In the genomic region with DNA sequence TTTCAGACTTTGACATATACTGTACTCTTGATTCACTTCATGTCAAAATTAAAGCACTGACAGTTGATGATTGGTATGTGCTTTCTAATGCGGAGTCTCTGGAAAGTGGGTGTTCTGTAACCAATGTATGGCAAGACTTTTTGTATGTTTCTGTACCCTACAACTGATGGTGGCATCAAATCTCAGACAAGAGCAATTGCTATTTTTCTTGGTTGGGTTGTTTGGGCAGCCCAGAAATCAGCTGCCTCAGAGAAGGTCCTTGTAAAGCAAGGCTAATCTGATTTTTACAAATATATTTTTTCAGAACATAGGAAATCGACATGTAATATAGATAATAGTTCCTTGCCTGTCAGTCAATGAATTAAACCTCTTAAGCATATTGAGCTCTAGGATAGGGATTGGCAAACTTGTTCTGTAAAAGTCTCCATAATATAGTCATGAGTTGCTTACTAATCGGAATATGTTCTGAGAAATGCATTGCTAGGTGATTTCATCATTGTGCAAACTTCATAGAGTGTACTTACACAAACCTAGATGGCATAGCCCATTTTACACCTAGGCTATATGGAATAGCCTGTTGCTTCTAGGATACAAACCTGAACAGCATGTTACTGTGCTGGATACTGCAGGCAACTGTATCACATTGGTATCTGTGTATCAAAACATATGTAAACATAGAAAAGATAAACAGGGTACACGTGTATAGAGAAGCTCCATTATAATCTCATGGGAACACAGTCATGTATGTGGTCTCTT, we compare ENCODE assay signal across 19 cellular contexts. TPM values are rescaled to one million over a fixed set of nuclear protein-coding genes. Genes with fewer than 3 reads are reported as not detected.
DNase-seq lines count a peak whose midpoint lies in the region; ATAC-seq, FAIRE-seq and TF ChIP-seq lines count a peak whose summit lies in the region.
"Had no signal": no experiment of that assay in that cellular context is flagged by ENCODE, and none has a peak within 500 bp of the region (broad histone marks: within the 10 kb centered on the region; RNA-seq: fewer than 3 reads in every experiment).

No MANE protein-coding gene starts in this region.

- H3K27me3 ChIP-seq in K562 (ENCODE audit: control insufficient read depth in 2 of 2, insufficient read depth in 2 of 2, low read length in 2 of 2), result no peaks in the 10 kb centered on the region
- no peaks in the 10 kb centered on the region for H3K27me3 ChIP-seq in naive thymus-derived CD4-positive, alpha-beta T cell (ENCODE audit: control insufficient read depth in 2 of 2, insufficient read depth in 2 of 2, low read length in 2 of 2)
- H3K27me3 ChIP-seq: BLaER1 treated with 17β-estradiol and CSF1 and Interleukin-3, amounts not matched to agents 10 nM and 100 nM had no signal

- H3K4me2 ChIP-seq in K562 (ENCODE audit: insufficient read depth, low read length), result no peak overlapping the region
- H3K4me2 ChIP-seq: BLaER1 treated with 17β-estradiol and CSF1 and Interleukin-3, amounts not matched to agents 10 nM and 100 nM had no signal

- no peak for DNase-seq in GM12892 (ENCODE audit: insufficient read length)
- peak; percentile 82 for DNase-seq in OCI-M1 (lab: John Stamatoyannopoulos, UW)
- DNase-seq in K562 (ENCODE audit: extremely low read depth in 1 of 4, low spot score in 3 of 4), result no peak
- DNase-seq in naive thymus-derived CD4-positive, alpha-beta T cell, result no peak
- DNase-seq in foreskin melanocyte, result no peak
- no peak for DNase-seq in cerebellar nuclear complex (lab: John Stamatoyannopoulos, UW)
- no peak for DNase-seq in SKM-1 treated with dmso at 0.1 percent for 144 hours (lab: John Stamatoyannopoulos, UW; ENCODE audit: unreplicated experiment)
- DNase-seq: ACHN; CD4-positive, CD25-positive, alpha-beta regulatory T cell; DMS 273 treated with DMSO at 0.1 percent for 48 hours; HCEC 1CT; HFFc6 had no signal

- H3K9ac ChIP-seq in K562 (ENCODE audit: insufficient read depth in 1 of 2, low read depth in 2 of 2, low read length in 2 of 2), result no peak overlapping the region
- H3K9ac ChIP-seq: BLaER1 treated with 17β-estradiol and CSF1 and Interleukin-3, amounts not matched to agents 10 nM and 100 nM had no signal

- WGBS in K562 (ENCODE audit: insufficient coverage, low coverage, missing lambda C conversion rate), result 29% methylated on average over 4 of the region's 4 CpGs

- POLR2A ChIA-PET in K562 (lab: Yijun Ruan, JAX), result no interaction called here
- POLR2A ChIA-PET in naive thymus-derived CD4-positive, alpha-beta T cell (lab: Charles Lee), result no interaction called here

- TF ChIP-seq RAD21 in K562 (CRISPR knock-in tag; conservative IDR thresholded peaks at IDR 0.05 in 1 of 2, IDR thresholded peaks at IDR 0.05 in 1 of 2), result peak in 1 of 2 experiments; percentile 12; a peak in 1 of 4 replicates

- H3K9me3 Mint-ChIP-seq in naive thymus-derived CD4-positive, alpha-beta T cell, result peaks cover 0 to 2% (median 0%) of the 10 kb centered on the region in 11 donors

- no TSS peak for BruUV-seq in K562 (replicated peaks; lab: Mats Ljungman, UMichigan)

- H3K79me2 ChIP-seq in K562 (ENCODE audit: control insufficient read depth, insufficient read depth, low read length), result no peaks in the 10 kb centered on the region

- TF ChIP-seq CTCF in K562 (IDR thresholded peaks at IDR 0.05 in 2 of 3, conservative IDR thresholded peaks at IDR 0.05 in 1 of 3; ENCODE audit: insufficient read depth in 2 of 3, low read depth in 1 of 3, low read length in 3 of 3), result no peak

- peaks cover 6 to 31% (median 26%) of the 10 kb centered on the region in 5 donors for H3K27me3 Mint-ChIP-seq in naive thymus-derived CD4-positive, alpha-beta T cell

- H3K9me3 ChIP-seq in K562 (replicated peaks; ENCODE audit: control insufficient read depth, insufficient read depth, low read depth, low read length), result peaks cover 7% of the 10 kb centered on the region
- no peaks in the 10 kb centered on the region for H3K9me3 ChIP-seq in naive thymus-derived CD4-positive, alpha-beta T cell (ENCODE audit: control insufficient read depth in 2 of 3, low read length in 3 of 3)
- H3K9me3 ChIP-seq: BLaER1 treated with 17β-estradiol and CSF1 and Interleukin-3, amounts not matched to agents 10 nM and 100 nM had no signal

- CTCF ChIA-PET in K562 (lab: Yijun Ruan, JAX; ENCODE audit: low intra/inter-chr PET ratio), result interaction anchor here (0.7 kb wide), 1 partner anchor 12 kb away, joined by 3 read pairs; no protein-coding TSS in a partner anchor
- CTCF ChIA-PET in naive thymus-derived CD4-positive, alpha-beta T cell (lab: Charles Lee), result no interaction called here

- H2AFZ ChIP-seq in K562 (ENCODE audit: low read depth, low read length), result peak overlapping the region; percentile 51

- no peaks in the 10 kb centered on the region for H3K36me3 ChIP-seq in K562 (ENCODE audit: control insufficient read depth, insufficient read depth, low read length)
- H3K36me3 ChIP-seq in naive thymus-derived CD4-positive, alpha-beta T cell (ENCODE audit: control insufficient read depth in 2 of 3, insufficient read depth in 3 of 3, low read length in 3 of 3), result no peaks in the 10 kb centered on the region
- H3K36me3 ChIP-seq: BLaER1 treated with 17β-estradiol and CSF1 and Interleukin-3, amounts not matched to agents 10 nM and 100 nM had no signal

- peak; percentile 60; the same call in 1 of the 2 replicates for TF ChIP-seq EP300 in K562 (IDR thresholded peaks at IDR 0.05; ENCODE audit: low read length)

- no peak for TF ChIP-seq POLR2A in GM12892 (IDR thresholded peaks at IDR 0.05; ENCODE audit: low read depth, low read length)
- no peak for TF ChIP-seq POLR2A in K562 (conservative IDR thresholded peaks at IDR 0.05)

- H3K4me3 ChIP-seq in K562, result no peak overlapping the region
- H3K4me3 ChIP-seq in naive thymus-derived CD4-positive, alpha-beta T cell (ENCODE audit: low read length), result no peak overlapping the region
- H3K4me3 ChIP-seq: BLaER1 treated with 17β-estradiol and CSF1 and Interleukin-3, amounts not matched to agents 10 nM and 100 nM; GM12878 had no signal

- ATAC-seq in K562 (peak; percentile 91), HG02870 (IDR thresholded peaks at IDR 0.05; ENCODE audit: unreplicated experiment) (no peak)
- ATAC-seq in naive thymus-derived CD4-positive, alpha-beta T cell, result peak; percentile 54
- ATAC-seq: GM12878 had no signal

- no peaks in the 10 kb centered on the region for H3K36me3 Mint-ChIP-seq in naive thymus-derived CD4-positive, alpha-beta T cell
- H3K36me3 Mint-ChIP-seq: CD4-positive, CD25-positive, alpha-beta regulatory T cell had no signal

- no peak overlapping the region for H3K4me3 Mint-ChIP-seq in naive thymus-derived CD4-positive, alpha-beta T cell
- H3K4me3 Mint-ChIP-seq: CD4-positive, CD25-positive, alpha-beta regulatory T cell; HFFc6 had no signal

- H4K20me1 ChIP-seq in K562 (replicated peaks; ENCODE audit: control insufficient read depth, insufficient read depth, low read length), result no peaks in the 10 kb centered on the region
- H4K20me1 ChIP-seq: BLaER1 treated with 17β-estradiol and CSF1 and Interleukin-3, amounts not matched to agents 10 nM and 100 nM had no signal

- H3K27ac Mint-ChIP-seq in naive thymus-derived CD4-positive, alpha-beta T cell, result no peak overlapping the region
- H3K27ac Mint-ChIP-seq: CD4-positive, CD25-positive, alpha-beta regulatory T cell; HFFc6 had no signal

- intact Hi-C loops in K562 (cut with micrococcal nuclease), result no loop called here
- intact Hi-C loops in naive thymus-derived CD4-positive, alpha-beta T cell (cut with micrococcal nuclease), result no loop called here

- peak; percentile 5 for FAIRE-seq in GM12892 (lab: Jason Lieb, UNC)
- FAIRE-seq in K562 (lab: Jason Lieb, UNC), result no peak
- FAIRE-seq: GM12878 had no signal

- H3K27ac ChIP-seq in K562 (ENCODE audit: extremely low read depth, low read depth, low read length), result no peak overlapping the region; the same call in 2 of the 3 replicates
- no peak overlapping the region for H3K27ac ChIP-seq in naive thymus-derived CD4-positive, alpha-beta T cell (ENCODE audit: low read depth, low read length)
- H3K27ac ChIP-seq: BLaER1 treated with 17β-estradiol and CSF1 and Interleukin-3, amounts not matched to agents 10 nM and 100 nM had no signal

- H3K4me1 ChIP-seq in K562 (replicated peaks in 1 of 2; ENCODE audit: control insufficient read depth in 2 of 2, insufficient read depth in 2 of 2, low read length in 2 of 2), result peaks cover 0 to 13% of the 10 kb centered on the region in 2 experiments; a peak in 2 of 5 replicates
- H3K4me1 ChIP-seq in naive thymus-derived CD4-positive, alpha-beta T cell (ENCODE audit: control insufficient read depth in 2 of 2, insufficient read depth in 2 of 2, low read length in 2 of 2), result no peaks in the 10 kb centered on the region
- H3K4me1 ChIP-seq: BLaER1 treated with 17β-estradiol and CSF1 and Interleukin-3, amounts not matched to agents 10 nM and 100 nM had no signal

- H3K4me1 Mint-ChIP-seq in naive thymus-derived CD4-positive, alpha-beta T cell, result no peaks in the 10 kb centered on the region
- H3K4me1 Mint-ChIP-seq: CD4-positive, CD25-positive, alpha-beta regulatory T cell had no signal

- in situ Hi-C loops in K562 (cut with MboI), result no loop called here

- H3K9me1 ChIP-seq in K562 (ENCODE audit: control insufficient read depth, insufficient read depth, low read length), result no peaks in the 10 kb centered on the region

RNA-seq across cellular contexts. Expression of a gene that starts 10.2 kb away (rescaled TPM):
- not detected for polyA plus RNA-seq in GM12892 (2012; ENCODE audit: missing spikeins)
- not detected in 2 replicates for total RNA-seq in K562 (2011; cell fraction: chromatin; rRNA removed; ENCODE audit: low replicate concordance)
- total RNA-seq in K562 (2011; cell fraction: nucleolus; rRNA removed), result not detected in 2 replicates
- not detected in 2 replicates for total RNA-seq in K562 (2011; cell fraction: nucleoplasm; rRNA removed)
- 0.49 TPM in 1 of 2 replicates, not detected in the other for total RNA-seq in K562 (2014; rRNA removed)
- 0.40 and 1.0 TPM in 2 replicates for total RNA-seq in K562 (2014; rRNA removed; fragmentation: Illumina TruSeq; extraction: Trizol)
- 0.34 and 0.69 TPM in 2 replicates for total RNA-seq in K562 (2015; rRNA removed; fragmentation: Illumina TruSeq; extraction: Trizol)
- 0.40 and 0.65 TPM in 2 replicates for total RNA-seq in K562 (2021)
- 0.20 TPM in 1 of 2 replicates, not detected in the other for polyA plus RNA-seq in K562 (2011; rRNA removed)
- polyA plus RNA-seq in K562 (2011; cell fraction: cytosol; rRNA removed), result not detected in 2 replicates
- 0.25 TPM in 1 of 2 replicates, not detected in the other for polyA plus RNA-seq in K562 (2011; cell fraction: nucleus; rRNA removed)
- 0.52 and 0.75 TPM in 2 replicates for polyA plus RNA-seq in K562 (2012)
- 0.74 TPM in 1 of 2 replicates, not detected in the other for polyA plus RNA-seq in K562 (2014; fragmentation: Illumina TruSeq; extraction: Trizol)
- 1 to 10 TPM; 2.0 to 2.4 TPM for polyA plus RNA-seq in K562 (2014; fragmentation: Nextera tagmentation; extraction: Ambion mirVana)
- polyA plus RNA-seq in K562 (2014; rRNA removed), result 0.39 and 0.91 TPM in 2 replicates
- not detected in 2 replicates for polyA minus RNA-seq in K562 (2011; rRNA and poly(A)+ RNA removed)
- not detected in 2 replicates for polyA minus RNA-seq in K562 (2011; cell fraction: cytosol; rRNA and poly(A)+ RNA removed)
- polyA minus RNA-seq in K562 (2011; cell fraction: nucleus; rRNA and poly(A)+ RNA removed), result not detected in 2 replicates
- total RNA-seq in naive thymus-derived CD4-positive, alpha-beta T cell, result not detected
- polyA plus RNA-seq in naive thymus-derived CD4-positive, alpha-beta T cell, result not detected
- total RNA-seq: A172; CD4-positive, CD25-positive, alpha-beta regulatory T cell; Daoy; G401; GM12878; H4; HFFc6 had no signal
- polyA plus RNA-seq: CD4-positive, CD25-positive, alpha-beta regulatory T cell; GM12878 had no signal

RNA-seq across cellular contexts. Expression of a gene that starts 15.4 kb away (rescaled TPM):
- polyA plus RNA-seq in GM12892 (2012; ENCODE audit: missing spikeins), result not detected
- total RNA-seq in K562 (2011; cell fraction: chromatin; rRNA removed; ENCODE audit: low replicate concordance), result not detected in 2 replicates
- total RNA-seq in K562 (2011; cell fraction: nucleolus; rRNA removed), result not detected in 2 replicates
- not detected in 2 replicates for total RNA-seq in K562 (2011; cell fraction: nucleoplasm; rRNA removed)
- 0.36 TPM in 1 of 2 replicates, not detected in the other for total RNA-seq in K562 (2014; rRNA removed)
- 0.89 and 1.1 TPM in 2 replicates for total RNA-seq in K562 (2014; rRNA removed; fragmentation: Illumina TruSeq; extraction: Trizol)
- total RNA-seq in K562 (2015; rRNA removed; fragmentation: Illumina TruSeq; extraction: Trizol), result 0.30 and 0.58 TPM in 2 replicates
- total RNA-seq in K562 (2021), result 0.31 and 0.62 TPM in 2 replicates
- polyA plus RNA-seq in K562 (2011; rRNA removed), result 0.14 and 0.20 TPM in 2 replicates
- polyA plus RNA-seq in K562 (2011; cell fraction: cytosol; rRNA removed), result 0.10 TPM in 1 of 2 replicates, not detected in the other
- 0.31 TPM in 1 of 2 replicates, not detected in the other for polyA plus RNA-seq in K562 (2011; cell fraction: nucleus; rRNA removed)
- polyA plus RNA-seq in K562 (2012), result 1.3 and 2.6 TPM in 2 replicates
- polyA plus RNA-seq in K562 (2014; fragmentation: Illumina TruSeq; extraction: Trizol), result 0.30 and 0.61 TPM in 2 replicates
- 1 to 10 TPM; 2.4 to 3.0 TPM for polyA plus RNA-seq in K562 (2014; fragmentation: Nextera tagmentation; extraction: Ambion mirVana)
- 0.56 and 2.3 TPM in 2 replicates for polyA plus RNA-seq in K562 (2014; rRNA removed)
- polyA minus RNA-seq in K562 (2011; rRNA and poly(A)+ RNA removed), result 0.36 TPM in 1 of 2 replicates, not detected in the other
- polyA minus RNA-seq in K562 (2011; cell fraction: cytosol; rRNA and poly(A)+ RNA removed), result not detected in 2 replicates
- not detected in 2 replicates for polyA minus RNA-seq in K562 (2011; cell fraction: nucleus; rRNA and poly(A)+ RNA removed)
- not detected for total RNA-seq in naive thymus-derived CD4-positive, alpha-beta T cell
- not detected for polyA plus RNA-seq in naive thymus-derived CD4-positive, alpha-beta T cell
- total RNA-seq: A172; CD4-positive, CD25-positive, alpha-beta regulatory T cell; Daoy; G401; GM12878; H4; HFFc6 had no signal
- polyA plus RNA-seq: CD4-positive, CD25-positive, alpha-beta regulatory T cell; GM12878 had no signal
